Comparison of ENCODE assay signal across 1 cellular context in the genomic region with DNA sequence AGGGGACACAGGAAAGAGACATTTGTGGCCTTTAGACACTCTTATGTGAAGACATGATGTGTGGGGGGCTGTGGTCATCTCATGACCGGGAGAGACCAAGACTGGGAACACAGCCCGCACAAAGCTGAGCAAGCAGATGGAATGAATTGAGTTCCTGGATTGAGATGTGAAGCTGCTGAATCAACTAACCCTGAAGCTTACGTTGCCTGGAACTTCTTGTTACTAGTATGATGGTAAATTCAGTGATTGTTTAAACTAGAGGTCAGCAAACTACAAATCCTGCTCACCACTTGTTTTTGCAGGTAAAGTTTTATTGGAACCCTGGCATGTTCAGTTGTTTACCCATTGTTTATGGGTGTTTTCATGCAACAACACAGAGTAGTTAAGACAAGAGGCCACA.
TF ChIP-seq lines count a peak whose summit lies in the region.

No MANE protein-coding gene starts in this region.

TF ChIP-seq in H1, 55 proteins besides CTCF, POLR2A, EP300 and RAD21 (continued from another document):
- TF ChIP-seq, protein P1, sequence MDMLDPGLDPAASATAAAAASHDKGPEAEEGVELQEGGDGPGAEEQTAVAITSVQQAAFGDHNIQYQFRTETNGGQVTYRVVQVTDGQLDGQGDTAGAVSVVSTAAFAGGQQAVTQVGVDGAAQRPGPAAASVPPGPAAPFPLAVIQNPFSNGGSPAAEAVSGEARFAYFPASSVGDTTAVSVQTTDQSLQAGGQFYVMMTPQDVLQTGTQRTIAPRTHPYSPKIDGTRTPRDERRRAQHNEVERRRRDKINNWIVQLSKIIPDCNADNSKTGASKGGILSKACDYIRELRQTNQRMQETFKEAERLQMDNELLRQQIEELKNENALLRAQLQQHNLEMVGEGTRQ (IDR thresholded peaks at IDR 0.05; ENCODE audit: low read length) = no peak
- TF ChIP-seq SP4 (IDR thresholded peaks at IDR 0.05; ENCODE audit: low read length) (no peak), CBX8 (IDR thresholded peaks at IDR 0.05; ENCODE audit: borderline replicate concordance, low read depth, low read length) (no peak), SIN3A (conservative IDR thresholded peaks at IDR 0.05 in 1 of 2, IDR thresholded peaks at IDR 0.05 in 1 of 2; ENCODE audit: low read depth in 1 of 2, low read length in 2 of 2) (no peak), EZH2 (IDR thresholded peaks at IDR 0.05; ENCODE audit: low read depth, low read length, severe bottlenecking) (no peak), GABPA (IDR thresholded peaks at IDR 0.05; ENCODE audit: borderline replicate concordance, insufficient read depth, low read length) (no peak), HDAC2 (IDR thresholded peaks at IDR 0.05; ENCODE audit: borderline replicate concordance in 1 of 2, low read depth in 2 of 2, low read length in 2 of 2) (no peak), SRF (IDR thresholded peaks at IDR 0.05; ENCODE audit: low read depth, low read length) (no peak)
- TF ChIP-seq, protein P2, sequence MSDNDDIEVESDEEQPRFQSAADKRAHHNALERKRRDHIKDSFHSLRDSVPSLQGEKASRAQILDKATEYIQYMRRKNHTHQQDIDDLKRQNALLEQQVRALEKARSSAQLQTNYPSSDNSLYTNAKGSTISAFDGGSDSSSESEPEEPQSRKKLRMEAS (IDR thresholded peaks at IDR 0.05) = no peak
